ENCODE assay signal across 1 cellular context in the genomic region with DNA sequence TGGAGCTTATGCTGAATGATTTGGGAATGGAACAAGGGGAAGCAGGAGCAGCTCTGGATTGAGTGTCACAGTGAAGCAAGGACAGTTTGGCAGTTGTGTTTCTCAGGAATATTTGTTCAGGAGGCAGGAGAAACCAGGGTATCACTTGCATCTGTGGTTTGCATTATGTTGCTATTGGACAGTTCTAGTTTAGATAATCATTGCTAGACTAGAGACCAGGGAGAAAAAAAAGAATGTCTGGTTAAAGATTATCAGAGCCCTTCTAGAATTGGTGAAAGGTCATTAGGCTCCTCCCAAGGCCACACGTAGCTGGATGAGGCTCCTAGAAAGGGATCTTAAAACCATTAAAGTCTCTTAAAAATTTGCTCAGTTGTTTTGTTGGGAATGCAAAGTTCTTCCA.
TF ChIP-seq lines count a peak whose summit lies in the region.

No MANE protein-coding gene starts in this region.

TF ChIP-seq in HepG2, 621 proteins besides CTCF, POLR2A, EP300 and RAD21 (continued from another document):
- TF ChIP-seq, protein P1, sequence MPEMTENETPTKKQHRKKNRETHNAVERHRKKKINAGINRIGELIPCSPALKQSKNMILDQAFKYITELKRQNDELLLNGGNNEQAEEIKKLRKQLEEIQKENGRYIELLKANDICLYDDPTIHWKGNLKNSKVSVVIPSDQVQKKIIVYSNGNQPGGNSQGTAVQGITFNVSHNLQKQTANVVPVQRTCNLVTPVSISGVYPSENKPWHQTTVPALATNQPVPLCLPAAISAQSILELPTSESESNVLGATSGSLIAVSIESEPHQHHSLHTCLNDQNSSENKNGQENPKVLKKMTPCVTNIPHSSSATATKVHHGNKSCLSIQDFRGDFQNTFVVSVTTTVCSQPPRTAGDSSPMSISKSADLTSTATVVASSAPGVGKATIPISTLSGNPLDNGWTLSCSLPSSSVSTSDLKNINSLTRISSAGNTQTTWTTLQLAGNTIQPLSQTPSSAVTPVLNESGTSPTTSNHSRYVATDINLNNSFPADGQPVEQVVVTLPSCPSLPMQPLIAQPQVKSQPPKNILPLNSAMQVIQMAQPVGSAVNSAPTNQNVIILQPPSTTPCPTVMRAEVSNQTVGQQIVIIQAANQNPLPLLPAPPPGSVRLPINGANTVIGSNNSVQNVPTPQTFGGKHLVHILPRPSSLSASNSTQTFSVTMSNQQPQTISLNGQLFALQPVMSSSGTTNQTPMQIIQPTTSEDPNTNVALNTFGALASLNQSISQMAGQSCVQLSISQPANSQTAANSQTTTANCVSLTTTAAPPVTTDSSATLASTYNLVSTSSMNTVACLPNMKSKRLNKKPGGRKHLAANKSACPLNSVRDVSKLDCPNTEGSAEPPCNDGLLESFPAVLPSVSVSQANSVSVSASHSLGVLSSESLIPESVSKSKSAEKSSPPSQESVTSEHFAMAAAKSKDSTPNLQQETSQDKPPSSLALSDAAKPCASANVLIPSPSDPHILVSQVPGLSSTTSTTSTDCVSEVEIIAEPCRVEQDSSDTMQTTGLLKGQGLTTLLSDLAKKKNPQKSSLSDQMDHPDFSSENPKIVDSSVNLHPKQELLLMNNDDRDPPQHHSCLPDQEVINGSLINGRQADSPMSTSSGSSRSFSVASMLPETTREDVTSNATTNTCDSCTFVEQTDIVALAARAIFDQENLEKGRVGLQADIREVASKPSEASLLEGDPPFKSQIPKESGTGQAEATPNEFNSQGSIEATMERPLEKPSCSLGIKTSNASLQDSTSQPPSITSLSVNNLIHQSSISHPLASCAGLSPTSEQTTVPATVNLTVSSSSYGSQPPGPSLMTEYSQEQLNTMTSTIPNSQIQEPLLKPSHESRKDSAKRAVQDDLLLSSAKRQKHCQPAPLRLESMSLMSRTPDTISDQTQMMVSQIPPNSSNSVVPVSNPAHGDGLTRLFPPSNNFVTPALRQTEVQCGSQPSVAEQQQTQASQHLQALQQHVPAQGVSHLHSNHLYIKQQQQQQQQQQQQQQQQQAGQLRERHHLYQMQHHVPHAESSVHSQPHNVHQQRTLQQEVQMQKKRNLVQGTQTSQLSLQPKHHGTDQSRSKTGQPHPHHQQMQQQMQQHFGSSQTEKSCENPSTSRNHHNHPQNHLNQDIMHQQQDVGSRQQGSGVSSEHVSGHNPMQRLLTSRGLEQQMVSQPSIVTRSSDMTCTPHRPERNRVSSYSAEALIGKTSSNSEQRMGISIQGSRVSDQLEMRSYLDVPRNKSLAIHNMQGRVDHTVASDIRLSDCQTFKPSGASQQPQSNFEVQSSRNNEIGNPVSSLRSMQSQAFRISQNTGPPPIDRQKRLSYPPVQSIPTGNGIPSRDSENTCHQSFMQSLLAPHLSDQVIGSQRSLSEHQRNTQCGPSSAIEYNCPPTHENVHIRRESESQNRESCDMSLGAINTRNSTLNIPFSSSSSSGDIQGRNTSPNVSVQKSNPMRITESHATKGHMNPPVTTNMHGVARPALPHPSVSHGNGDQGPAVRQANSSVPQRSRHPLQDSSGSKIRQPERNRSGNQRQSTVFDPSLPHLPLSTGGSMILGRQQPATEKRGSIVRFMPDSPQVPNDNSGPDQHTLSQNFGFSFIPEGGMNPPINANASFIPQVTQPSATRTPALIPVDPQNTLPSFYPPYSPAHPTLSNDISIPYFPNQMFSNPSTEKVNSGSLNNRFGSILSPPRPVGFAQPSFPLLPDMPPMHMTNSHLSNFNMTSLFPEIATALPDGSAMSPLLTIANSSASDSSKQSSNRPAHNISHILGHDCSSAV (CRISPR knock-in tag; IDR thresholded peaks at IDR 0.05; ENCODE audit: borderline replicate concordance) = no peak
- TF ChIP-seq MXD4 (CRISPR knock-in tag; IDR thresholded peaks at IDR 0.05) (no peak), KAT7 (CRISPR knock-in tag; IDR thresholded peaks at IDR 0.05; ENCODE audit: borderline replicate concordance) (0 out of 2 replicates have a peak, but pooled peaks have one; percentile 22), SAP130 (CRISPR knock-in tag; IDR thresholded peaks at IDR 0.05; ENCODE audit: low read depth) (peak; percentile 41), RXRB (CRISPR knock-in tag; IDR thresholded peaks at IDR 0.05; ENCODE audit: borderline replicate concordance) (peak; percentile 32; the same call in 1 of the 2 replicates), ZNF17 (CRISPR knock-in tag; IDR thresholded peaks at IDR 0.05) (no peak), HNRNPH1 (optimal IDR thresholded peaks at IDR 0.05; ENCODE audit: low read depth, low read length) (no peak), ARHGAP35 (CRISPR knock-in tag; IDR thresholded peaks at IDR 0.05; ENCODE audit: borderline replicate concordance) (no peak), NFYB (CRISPR knock-in tag; IDR thresholded peaks at IDR 0.05) (peak; percentile 64), SOX6 (IDR thresholded peaks at IDR 0.05) (no peak), SOX6 (CRISPR knock-in tag; IDR thresholded peaks at IDR 0.05) (no peak; the same call in 1 of the 2 replicates), ZNF790 (CRISPR knock-in tag; IDR thresholded peaks at IDR 0.05; ENCODE audit: borderline replicate concordance) (no peak), PPARG (CRISPR knock-in tag; conservative IDR thresholded peaks at IDR 0.05) (peak; percentile 90), ZNF720 (CRISPR knock-in tag; IDR thresholded peaks at IDR 0.05) (no peak), YY1 (IDR thresholded peaks at IDR 0.05; ENCODE audit: insufficient read depth, insufficient replicate concordance, low read depth, low read length) (no peak), ZFP90 (CRISPR knock-in tag; IDR thresholded peaks at IDR 0.05; ENCODE audit: borderline replicate concordance) (no peak), HNRNPUL1 (IDR thresholded peaks at IDR 0.05; ENCODE audit: low read depth, low read length) (0 out of 2 replicates have a peak, but pooled peaks have one; percentile 39)
- TF ChIP-seq, protein P2, sequence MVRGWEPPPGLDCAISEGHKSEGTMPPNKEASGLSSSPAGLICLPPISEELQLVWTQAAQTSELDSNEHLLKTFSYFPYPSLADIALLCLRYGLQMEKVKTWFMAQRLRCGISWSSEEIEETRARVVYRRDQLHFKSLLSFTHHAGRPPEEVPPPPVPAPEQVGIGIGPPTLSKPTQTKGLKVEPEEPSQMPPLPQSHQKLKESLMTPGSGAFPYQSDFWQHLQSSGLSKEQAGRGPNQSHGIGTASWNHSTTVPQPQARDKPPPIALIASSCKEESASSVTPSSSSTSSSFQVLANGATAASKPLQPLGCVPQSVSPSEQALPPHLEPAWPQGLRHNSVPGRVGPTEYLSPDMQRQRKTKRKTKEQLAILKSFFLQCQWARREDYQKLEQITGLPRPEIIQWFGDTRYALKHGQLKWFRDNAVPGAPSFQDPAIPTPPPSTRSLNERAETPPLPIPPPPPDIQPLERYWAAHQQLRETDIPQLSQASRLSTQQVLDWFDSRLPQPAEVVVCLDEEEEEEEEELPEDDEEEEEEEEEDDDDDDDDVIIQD (CRISPR knock-in tag; IDR thresholded peaks at IDR 0.05; ENCODE audit: low read depth) = peak; percentile 50; the same call in 1 of the 2 replicates
- TF ChIP-seq, protein P3, sequence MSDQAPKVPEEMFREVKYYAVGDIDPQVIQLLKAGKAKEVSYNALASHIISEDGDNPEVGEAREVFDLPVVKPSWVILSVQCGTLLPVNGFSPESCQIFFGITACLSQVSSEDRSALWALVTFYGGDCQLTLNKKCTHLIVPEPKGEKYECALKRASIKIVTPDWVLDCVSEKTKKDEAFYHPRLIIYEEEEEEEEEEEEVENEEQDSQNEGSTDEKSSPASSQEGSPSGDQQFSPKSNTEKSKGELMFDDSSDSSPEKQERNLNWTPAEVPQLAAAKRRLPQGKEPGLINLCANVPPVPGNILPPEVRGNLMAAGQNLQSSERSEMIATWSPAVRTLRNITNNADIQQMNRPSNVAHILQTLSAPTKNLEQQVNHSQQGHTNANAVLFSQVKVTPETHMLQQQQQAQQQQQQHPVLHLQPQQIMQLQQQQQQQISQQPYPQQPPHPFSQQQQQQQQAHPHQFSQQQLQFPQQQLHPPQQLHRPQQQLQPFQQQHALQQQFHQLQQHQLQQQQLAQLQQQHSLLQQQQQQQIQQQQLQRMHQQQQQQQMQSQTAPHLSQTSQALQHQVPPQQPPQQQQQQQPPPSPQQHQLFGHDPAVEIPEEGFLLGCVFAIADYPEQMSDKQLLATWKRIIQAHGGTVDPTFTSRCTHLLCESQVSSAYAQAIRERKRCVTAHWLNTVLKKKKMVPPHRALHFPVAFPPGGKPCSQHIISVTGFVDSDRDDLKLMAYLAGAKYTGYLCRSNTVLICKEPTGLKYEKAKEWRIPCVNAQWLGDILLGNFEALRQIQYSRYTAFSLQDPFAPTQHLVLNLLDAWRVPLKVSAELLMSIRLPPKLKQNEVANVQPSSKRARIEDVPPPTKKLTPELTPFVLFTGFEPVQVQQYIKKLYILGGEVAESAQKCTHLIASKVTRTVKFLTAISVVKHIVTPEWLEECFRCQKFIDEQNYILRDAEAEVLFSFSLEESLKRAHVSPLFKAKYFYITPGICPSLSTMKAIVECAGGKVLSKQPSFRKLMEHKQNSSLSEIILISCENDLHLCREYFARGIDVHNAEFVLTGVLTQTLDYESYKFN (CRISPR knock-in tag; conservative IDR thresholded peaks at IDR 0.05) = peak; percentile 63
